ENCODE assay signal across 7 cellular contexts in the genomic region with DNA sequence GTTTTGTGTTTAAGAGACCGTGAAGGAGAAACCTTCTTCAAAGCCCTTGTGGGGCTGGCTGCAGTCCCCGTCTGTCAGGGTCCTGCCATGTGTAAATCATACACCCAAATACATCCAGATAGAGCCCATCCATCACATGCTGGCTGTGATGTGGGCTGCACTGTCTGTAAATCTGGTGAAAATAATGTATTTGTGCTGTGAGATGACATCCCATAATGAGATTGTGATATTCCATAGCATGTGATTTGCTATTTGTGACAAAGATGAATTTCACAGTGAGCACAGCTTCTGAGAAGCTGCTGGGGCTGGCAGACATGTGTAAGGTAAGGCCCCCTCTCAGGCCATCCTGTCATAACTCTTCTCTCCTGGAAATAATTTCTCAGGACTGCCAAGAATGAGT.
"Had no signal": no experiment of that assay in that cellular context is flagged by ENCODE, and none has a peak within 500 bp of the region (broad histone marks: within the 10 kb centered on the region; RNA-seq: fewer than 3 reads in every experiment).

No MANE protein-coding gene starts in this region.

- ATAC-seq: HCT116, HepG2 had no signal

- DNase-seq: GM23248, GOT3, H7, HFFc6, KBM-7 had no signal

- FAIRE-seq: HepG2 had no signal
